In the genomic region with DNA sequence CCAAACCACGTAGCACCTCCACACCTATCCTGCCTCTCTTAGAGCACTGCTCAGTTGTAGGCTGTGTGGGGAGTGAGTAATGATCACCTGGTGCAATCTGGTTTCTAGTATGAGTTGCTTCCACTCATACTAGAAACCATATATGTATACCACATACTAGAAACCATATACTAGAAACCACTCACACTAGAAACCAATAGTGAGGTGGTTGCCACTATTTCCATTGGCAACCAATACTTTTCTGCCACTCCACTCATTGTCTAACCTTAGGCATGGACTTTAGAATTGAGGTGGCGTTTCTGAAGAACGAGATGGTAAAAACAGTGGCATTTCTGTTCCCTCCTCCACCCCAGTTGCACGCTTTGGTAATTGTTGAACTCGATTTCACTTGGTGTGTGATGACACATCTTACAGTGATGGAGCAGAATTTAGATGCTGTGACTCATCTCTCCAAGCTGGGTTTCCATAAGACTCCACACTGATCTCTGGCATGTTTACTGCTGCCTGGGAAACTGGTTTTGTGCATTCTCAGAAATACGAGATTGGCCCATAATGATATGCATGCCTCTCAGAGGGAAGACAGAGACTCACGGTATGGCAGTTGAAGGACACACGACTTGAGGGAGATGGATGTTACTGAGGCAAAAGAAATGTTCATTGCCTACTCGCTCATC, we compare ENCODE assay signal across 8 cellular contexts.
DNase-seq lines count a peak whose midpoint lies in the region; ATAC-seq and TF ChIP-seq lines count a peak whose summit lies in the region.

No MANE protein-coding gene starts in this region.

- H3K27ac Mint-ChIP-seq in activated naive CD4-positive, alpha-beta T cell treated with anti-CD3 and anti-CD28 coated beads for 36 hours, result no peak overlapping the region

- intact Hi-C loops in left ventricle myocardium inferior (cut with micrococcal nuclease), result no loop called here
- intact Hi-C loops in activated naive CD4-positive, alpha-beta T cell treated with anti-CD3 and anti-CD28 coated beads for 36 hours (cut with micrococcal nuclease), result no loop called here

- H3K27me3 Mint-ChIP-seq in activated naive CD4-positive, alpha-beta T cell treated with anti-CD3 and anti-CD28 coated beads for 36 hours (ENCODE audit: low read depth), result no peaks in the 10 kb centered on the region

- ATAC-seq in GM18520 (IDR thresholded peaks at IDR 0.05; ENCODE audit: unreplicated experiment), result peak; percentile 97

- no peaks in the 10 kb centered on the region for H3K9me3 Mint-ChIP-seq in activated naive CD4-positive, alpha-beta T cell treated with anti-CD3 and anti-CD28 coated beads for 36 hours

- H3K27me3 ChIP-seq in MG63 (no peaks in the 10 kb centered on the region), left ventricle myocardium inferior (ENCODE audit: low read depth) (no peaks in the 10 kb centered on the region), H7 (ENCODE audit: control insufficient read depth, insufficient read depth, low read length) (no peaks in the 10 kb centered on the region)

- no peaks in the 10 kb centered on the region for H3K4me1 Mint-ChIP-seq in activated naive CD4-positive, alpha-beta T cell treated with anti-CD3 and anti-CD28 coated beads for 36 hours (ENCODE audit: low read depth)

- H3K36me3 ChIP-seq in MG63 (peaks cover 2% of the 10 kb centered on the region; the same call in 1 of the 2 replicates), left ventricle myocardium inferior (no peaks in the 10 kb centered on the region), H7 (replicated peaks; ENCODE audit: control insufficient read depth, insufficient read depth, low read length) (no peaks in the 10 kb centered on the region)

- no peak overlapping the region for H3K4me3 ChIP-seq in MG63
- no peak overlapping the region for H3K4me3 ChIP-seq in fibroblast of the aortic adventitia (ENCODE audit: low read depth, low read length)
- no peak overlapping the region for H3K4me3 ChIP-seq in left ventricle myocardium inferior
- no peak overlapping the region for H3K4me3 ChIP-seq in H7 (ENCODE audit: insufficient read depth, low read depth, low read length)

- no peaks in the 10 kb centered on the region for H3K36me3 Mint-ChIP-seq in activated naive CD4-positive, alpha-beta T cell treated with anti-CD3 and anti-CD28 coated beads for 36 hours (ENCODE audit: low read depth)

- H3K4me1 ChIP-seq in left ventricle myocardium inferior, result no peaks in the 10 kb centered on the region

- CTCF ChIA-PET in activated naive CD4-positive, alpha-beta T cell treated with anti-CD3 and anti-CD28 coated beads for 36 hours (lab: Charles Lee), result no interaction called here

- TF ChIP-seq CTCF in fibroblast of the aortic adventitia (IDR thresholded peaks at IDR 0.05; ENCODE audit: insufficient read depth, low read length) (no peak), left ventricle myocardium inferior (IDR thresholded peaks at IDR 0.05; ENCODE audit: borderline replicate concordance) (no peak)

- H3K27ac ChIP-seq in left ventricle myocardium inferior (replicated peaks), result no peak overlapping the region

- H3K9me3 ChIP-seq in MG63 (no peaks in the 10 kb centered on the region), left ventricle myocardium inferior (replicated peaks) (no peaks in the 10 kb centered on the region)

- H3K4me3 Mint-ChIP-seq in activated naive CD4-positive, alpha-beta T cell treated with anti-CD3 and anti-CD28 coated beads for 36 hours, result no peak overlapping the region

- DNase-seq in H4 (ENCODE audit: low spot score) (peak; percentile 92), MG63 (peak; percentile 79), fibroblast of the aortic adventitia (ENCODE audit: low read depth) (peak; percentile 87), left ventricle myocardium inferior (no peak), H7 (no peak)
- DNase-seq in activated CD8-positive, alpha-beta memory T cell treated with anti-CD3 and anti-CD28 coated beads, Interleukin-2, amount 50 U/mL, for 4 hours, result no peak
- no peak for DNase-seq in activated naive CD4-positive, alpha-beta T cell treated with anti-CD3 and anti-CD28 coated beads for 36 hours

Comparison
In these comparisons a context has a peak if more than half of its experiments do, and no peak if none do; other contexts are left out.
1. DNase-seq: peak in H4 (single experiment), MG63 (single experiment) and fibroblast of the aortic adventitia (single experiment); none in left ventricle myocardium inferior (single experiment), H7 (single experiment), activated CD8-positive, alpha-beta memory T cell treated with anti-CD3 and anti-CD28 coated beads, Interleukin-2, amount 50 U/mL, for 4 hours (single experiment) and activated naive CD4-positive, alpha-beta T cell treated with anti-CD3 and anti-CD28 coated beads for 36 hours (single experiment).